Comparison of ENCODE assay signal across 8 cellular contexts in genomic region chr20:61857884-61858283, GRCh38.
"Had no signal": no experiment of that assay in that cellular context is flagged by ENCODE, and none has a peak within 500 bp of the region (broad histone marks: within the 10 kb centered on the region; RNA-seq: fewer than 3 reads in every experiment).

No MANE protein-coding gene starts in this region.

- H3K9me3 Mint-ChIP-seq: H9 had no signal

- H3K4me1 Mint-ChIP-seq: H9, IgD-negative memory B cell had no signal

- FAIRE-seq: H54 had no signal

- H3K36me3 Mint-ChIP-seq: IgD-negative memory B cell had no signal

- H3K4me3 Mint-ChIP-seq: H9, HFFc6, IgD-negative memory B cell had no signal

- H3K27ac Mint-ChIP-seq: H9, HFFc6, IgD-negative memory B cell had no signal

- DNase-seq: GOT3, H9, HCEC 1CT, HFFc6, KG1 had no signal

- H3K27ac ChIP-seq: HL-60 had no signal
